ENCODE assay signal across 8 cellular contexts in the genomic region with DNA sequence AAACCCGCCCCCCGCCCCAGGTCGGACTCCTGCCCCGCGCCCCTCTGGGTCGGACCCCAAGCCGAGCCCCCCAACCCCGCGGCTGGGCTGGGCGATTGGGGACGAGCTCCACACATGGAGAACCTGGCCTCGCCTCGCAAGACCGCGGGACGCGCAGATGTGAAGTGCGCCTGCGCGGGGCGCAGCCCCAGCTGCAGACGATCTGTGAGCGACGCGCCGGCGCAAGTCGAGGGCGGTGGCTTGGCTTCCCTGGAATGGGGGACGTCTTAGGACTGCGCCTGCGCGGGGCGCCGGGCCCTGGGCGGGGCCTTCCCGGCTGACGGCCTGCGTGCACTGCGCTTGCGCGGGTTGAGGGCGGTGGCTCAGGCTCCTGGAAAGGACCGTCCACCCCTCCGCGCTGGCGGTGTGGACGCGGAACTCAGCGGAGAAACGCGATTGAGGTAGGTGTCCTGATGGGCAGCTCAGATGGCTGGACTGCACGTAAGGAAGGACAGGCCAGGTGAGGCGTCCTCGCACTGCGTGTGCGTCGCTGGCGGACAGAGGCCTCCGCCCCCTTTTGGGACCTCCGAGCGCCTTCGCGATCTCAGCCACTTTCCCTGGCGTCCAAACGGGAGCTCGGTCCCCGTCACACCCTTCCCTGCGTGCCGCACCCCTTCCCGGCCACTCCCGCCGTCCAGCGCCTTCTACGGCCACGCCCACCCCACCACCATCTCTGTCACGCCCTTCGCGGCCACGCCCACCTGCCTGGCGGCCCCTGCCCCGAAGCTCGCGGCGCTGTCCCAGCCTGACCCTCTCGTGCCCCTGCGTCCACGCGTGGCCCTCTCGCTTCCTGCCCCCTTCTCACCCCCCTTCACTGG. TPM values are rescaled to one million over a fixed set of nuclear protein-coding genes. Genes with fewer than 3 reads are reported as not detected.
DNase-seq lines count a peak whose midpoint lies in the region; ATAC-seq, FAIRE-seq and TF ChIP-seq lines count a peak whose summit lies in the region.

A gene (plus strand): TSS at position 351 of the 857 bp plus-strand sequence. CDS start 1,278 bp downstream, outside the sequence.

- peak within 1 kb of the TSS; percentile 94 for H3K27ac Mint-ChIP-seq in activated naive CD8-positive, alpha-beta T cell treated with anti-CD3 and anti-CD28 coated beads, Interleukin-2, amount 50 U/mL, for 24 hours

- H3K4me3 ChIP-seq in pancreas: peak within 1 kb of the TSS; percentile 70 to 94 (median 86)
- peak within 1 kb of the TSS; percentile 72 to 78 (median 76) for H3K4me3 ChIP-seq in thyroid gland (replicated peaks in 1 of 3)

- H3K36me3 ChIP-seq in pancreas (no peaks in the 10 kb centered on the region), thyroid gland (no peaks in the 10 kb centered on the region)

- peaks cover 68% of the 10 kb centered on the region for H3K4me1 Mint-ChIP-seq in activated naive CD8-positive, alpha-beta T cell treated with anti-CD3 and anti-CD28 coated beads, Interleukin-2, amount 50 U/mL, for 24 hours

- H3K27ac ChIP-seq in pancreas (peak within 1 kb of the TSS; percentile 92 to 98 (median 97)), thyroid gland (peak within 1 kb of the TSS; percentile 94 to 99 (median 94))

- H3K27me3 Mint-ChIP-seq in activated naive CD8-positive, alpha-beta T cell treated with anti-CD3 and anti-CD28 coated beads, Interleukin-2, amount 50 U/mL, for 24 hours: peaks cover 1% of the 10 kb centered on the region

- intact Hi-C loops in Right ventricle myocardium superior (cut with DNase I) (no loop called here), pancreas (cut with DNase I) (no loop called here), thyroid gland (cut with DNase I) (no loop called here)

- DNase-seq in GM12891 (ENCODE audit: insufficient read length, low spot score) (peak; percentile 99), NCI-H1436 (lab: John Stamatoyannopoulos, UW) (peak; percentile 94), SW480 (ENCODE audit: low spot score) (peak; percentile 97), Right ventricle myocardium superior (peak; percentile 98), pancreas (peak; percentile 96 to 100 (median 99)), thyroid gland (peak; percentile 96 to 98)
- DNase-seq in activated naive CD8-positive, alpha-beta T cell treated with anti-CD3 and anti-CD28 coated beads, Interleukin-2, amount 50 U/mL, for 24 hours: peak; percentile 99

- H3K36me3 Mint-ChIP-seq in activated naive CD8-positive, alpha-beta T cell treated with anti-CD3 and anti-CD28 coated beads, Interleukin-2, amount 50 U/mL, for 24 hours (ENCODE audit: low read depth): peaks cover 7% of the 10 kb centered on the region

- no peak for TF ChIP-seq CTCF in pancreas (IDR thresholded peaks at IDR 0.05)
- TF ChIP-seq CTCF in thyroid gland (IDR thresholded peaks at IDR 0.05): peak in 1 of 6 experiments; percentile 9

- H3K9me3 ChIP-seq in pancreas (no peaks in the 10 kb centered on the region), thyroid gland (no peaks in the 10 kb centered on the region)

- ATAC-seq in HG02798 (IDR thresholded peaks at IDR 0.05; ENCODE audit: poor library complexity, unreplicated experiment) (peak; percentile 98), Right ventricle myocardium superior (ENCODE audit: poor library complexity) (peak; percentile 98), pancreas (peak; percentile 92 to 99 (median 97))
- ATAC-seq in activated naive CD8-positive, alpha-beta T cell treated with anti-CD3 and anti-CD28 coated beads, Interleukin-2, amount 50 U/mL, for 24 hours: peak; percentile 83

- H3K4me1 ChIP-seq in pancreas (peaks cover 5 to 22% (median 19%) of the 10 kb centered on the region in 3 donors), thyroid gland (peaks cover 14 to 34% of the 10 kb centered on the region in 2 donors)

- H3K27me3 ChIP-seq in pancreas (no peaks in the 10 kb centered on the region), thyroid gland (no peaks in the 10 kb centered on the region)

- no peaks in the 10 kb centered on the region for H3K9me3 Mint-ChIP-seq in activated naive CD8-positive, alpha-beta T cell treated with anti-CD3 and anti-CD28 coated beads, Interleukin-2, amount 50 U/mL, for 24 hours

- FAIRE-seq in GM12891 (lab: Jason Lieb, UNC): peak; percentile 99
- no peak for FAIRE-seq in pancreas (lab: Jason Lieb, UNC)

- peak; percentile 91 for TF ChIP-seq POLR2A in GM12891 (IDR thresholded peaks at IDR 0.05; ENCODE audit: low read depth, low read length)
- TF ChIP-seq POLR2A in thyroid gland (IDR thresholded peaks at IDR 0.05): peak; percentile 33 to 91

- peak within 1 kb of the TSS; percentile 91 for H3K4me3 Mint-ChIP-seq in activated naive CD8-positive, alpha-beta T cell treated with anti-CD3 and anti-CD28 coated beads, Interleukin-2, amount 50 U/mL, for 24 hours

- 0 to 1% methylated on average over 79 to 90 of the region's 90 CpGs for WGBS in pancreas, 2 donors
- WGBS in thyroid gland, 2 donors: 0 to 2% methylated on average over 33 to 47 of the region's 90 CpGs

TF ChIP-seq in GM12891, 5 proteins besides CTCF, POLR2A, EP300 and RAD21:
- peak; percentile 40; the same call in 1 of the 2 replicates for TF ChIP-seq POU2F2 (IDR thresholded peaks at IDR 0.05; ENCODE audit: low read depth, low read length)
- TF ChIP-seq PAX5 (IDR thresholded peaks at IDR 0.05; ENCODE audit: insufficient read depth, low read length, severe bottlenecking): no peak
- TF ChIP-seq SPI1 (IDR thresholded peaks at IDR 0.05; ENCODE audit: low read depth, low read length): no peak
- TF ChIP-seq TAF1 (IDR thresholded peaks at IDR 0.05; ENCODE audit: low read depth, low read length): peak; percentile 90
- TF ChIP-seq POLR2AphosphoS5 (IDR thresholded peaks at IDR 0.05; ENCODE audit: low read depth, low read length): peak; percentile 97
TF ChIP-seq in GM12891: peak in this region for 3.

RNA-seq across cellular contexts. Expression of the gene that starts here (rescaled TPM):
- 43.6 TPM for polyA plus RNA-seq in GM12891 (2012; ENCODE audit: low read depth, missing spikeins)
- total RNA-seq in Right ventricle myocardium superior (49.8 TPM), pancreas (10 to 100 TPM; 17.9 to 54.9 (median 23.6) TPM), thyroid gland (100 to 1,000 TPM in 2 of 4 donors, 10 to 100 TPM in 2; 94.6 to 112 (median 99.4) TPM)
- polyA plus RNA-seq in pancreas: 10 to 100 TPM; 29.3 to 56.9 TPM

Comparison
In these comparisons a context has a peak if more than half of its experiments do, and no peak if none do; other contexts are left out.
1. Peak in every context shown above with its lines: DNase-seq, ATAC-seq, H3K4me3 ChIP-seq and H3K27ac ChIP-seq.